ENCODE assay signal across 8 cellular contexts in genomic region chr12:75977952-75978671, GRCh38. TPM values are rescaled to one million over a fixed set of nuclear protein-coding genes. Genes with fewer than 3 reads are reported as not detected.
A peak's percentile ranks its signal among the peaks of the same experiment; 100 is the strongest.
DNase-seq lines count a peak whose midpoint lies in the region; ATAC-seq and TF ChIP-seq lines count a peak whose summit lies in the region.

No MANE protein-coding gene starts in this region.

- H3K9me3 Mint-ChIP-seq in MCF 10A (ENCODE audit: unreplicated experiment) = no peaks in the 10 kb centered on the region

- no peak overlapping the region for H3K4me2 ChIP-seq in DND-41 (ENCODE audit: insufficient read depth, low read length)

- no peaks in the 10 kb centered on the region for H3K9me3 ChIP-seq in DND-41 (ENCODE audit: insufficient read depth, low read length, severe bottlenecking)

- no peaks in the 10 kb centered on the region for H3K27me3 Mint-ChIP-seq in MCF 10A (ENCODE audit: insufficient read depth, unreplicated experiment)

- H3K27me3 ChIP-seq in DND-41 (ENCODE audit: insufficient read depth, low read length, poor library complexity) = no peaks in the 10 kb centered on the region

- peaks cover 15% of the 10 kb centered on the region for H3K4me1 ChIP-seq in DND-41 (ENCODE audit: insufficient read depth, low read length)

- no peak overlapping the region for H3K4me3 ChIP-seq in DND-41 (ENCODE audit: low read depth in 1 of 2, low read length in 2 of 2)

- H3K36me3 ChIP-seq in DND-41 (ENCODE audit: insufficient read depth, low read length) = no peaks in the 10 kb centered on the region

- H3K79me2 ChIP-seq in DND-41 (ENCODE audit: insufficient read depth, low read length) = no peaks in the 10 kb centered on the region

- H4K20me1 ChIP-seq in DND-41 (ENCODE audit: insufficient read depth, low read length) = no peaks in the 10 kb centered on the region

- DNase-seq in DND-41 (peak; percentile 66), KBM-7 (peak; percentile 91), UCSD-AML1 (lab: John Stamatoyannopoulos, UW; ENCODE audit: unreplicated experiment) (peak; percentile 63), MCF 10A (ENCODE audit: unreplicated experiment) (peak; percentile 99), kidney tubule cell (ENCODE audit: low spot score) (peak; percentile 100), NCI-H1105 (lab: John Stamatoyannopoulos, UW) (no peak)
- peak; percentile 87 for DNase-seq in stimulated activated CD4-positive, alpha-beta T cell treated with anti-CD3 and anti-CD28 coated beads, Interleukin-1b, Interleukin-23, amount 100 ng/mL, for 48 hours

- intact Hi-C loops in MCF 10A (cut with micrococcal nuclease) = loop anchor here (1.0 to 5.0 kb wide), 6 partner anchors 33 to 356 kb away; partner anchors contain the start of gene PHLDA1

- POLR2A ChIA-PET in MCF 10A (lab: Yijun Ruan, JAX) = interaction anchor here (0.6 to 4.8 kb wide), 14 partner anchors 9 to 584 kb away, joined by 3 to 59 read pairs (median 4); partner anchors contain the start of gene PHLDA1

- H2AFZ ChIP-seq in DND-41 (ENCODE audit: low read depth, low read length) = peak overlapping the region; percentile 51

- peak overlapping the region; percentile 19 for H3K4me3 Mint-ChIP-seq in MCF 10A (ENCODE audit: unreplicated experiment)

- peaks cover 32% of the 10 kb centered on the region for H3K4me1 Mint-ChIP-seq in MCF 10A (ENCODE audit: insufficient read depth, unreplicated experiment)

- no peaks in the 10 kb centered on the region for H3K36me3 Mint-ChIP-seq in MCF 10A (ENCODE audit: insufficient read depth, unreplicated experiment)

- H3K27ac ChIP-seq in DND-41 (ENCODE audit: low read length) = peak overlapping the region; percentile 24; the same call in 1 of the 2 replicates

- TF ChIP-seq CTCF in DND-41 (IDR thresholded peaks at IDR 0.05; ENCODE audit: borderline replicate concordance, extremely low read depth, low read length, poor library complexity, severe bottlenecking) (no peak), MCF 10A (IDR thresholded peaks at IDR 0.05; ENCODE audit: unreplicated experiment) (no peak)

- H3K27ac Mint-ChIP-seq in MCF 10A (ENCODE audit: low read depth, unreplicated experiment) = peak overlapping the region; percentile 81

- TSS peak; percentile 94 for BruUV-seq in MCF 10A (replicated peaks; lab: Mats Ljungman, UMichigan)

- in situ Hi-C loops in KBM-7 (cut with MboI; ENCODE audit: low pct_unique_long_range_greater_than_20kb, low sequenced_read_pairs) = no loop called here

- H3K9ac ChIP-seq in DND-41 (ENCODE audit: low read depth, low read length) = no peak overlapping the region

- CTCF ChIA-PET in MCF 10A (lab: Yijun Ruan, JAX) = interaction anchor here (0.7 to 0.8 kb wide), 2 partner anchors 213 to 451 kb away, joined by 3 to 4 read pairs; no protein-coding TSS in a partner anchor

- peak; percentile 98 for ATAC-seq in DND-41 (ENCODE audit: insufficient read depth, low read depth)
- peak; percentile 96 for ATAC-seq in GM21737 (IDR thresholded peaks at IDR 0.05; ENCODE audit: unreplicated experiment)

RNA-seq across cellular contexts. Expression of gene PHLDA1, which starts 53.5 kb away (rescaled TPM):
- total RNA-seq in MCF 10A (2022) = 183 and 203 TPM in 2 replicates
